In the genomic region with DNA sequence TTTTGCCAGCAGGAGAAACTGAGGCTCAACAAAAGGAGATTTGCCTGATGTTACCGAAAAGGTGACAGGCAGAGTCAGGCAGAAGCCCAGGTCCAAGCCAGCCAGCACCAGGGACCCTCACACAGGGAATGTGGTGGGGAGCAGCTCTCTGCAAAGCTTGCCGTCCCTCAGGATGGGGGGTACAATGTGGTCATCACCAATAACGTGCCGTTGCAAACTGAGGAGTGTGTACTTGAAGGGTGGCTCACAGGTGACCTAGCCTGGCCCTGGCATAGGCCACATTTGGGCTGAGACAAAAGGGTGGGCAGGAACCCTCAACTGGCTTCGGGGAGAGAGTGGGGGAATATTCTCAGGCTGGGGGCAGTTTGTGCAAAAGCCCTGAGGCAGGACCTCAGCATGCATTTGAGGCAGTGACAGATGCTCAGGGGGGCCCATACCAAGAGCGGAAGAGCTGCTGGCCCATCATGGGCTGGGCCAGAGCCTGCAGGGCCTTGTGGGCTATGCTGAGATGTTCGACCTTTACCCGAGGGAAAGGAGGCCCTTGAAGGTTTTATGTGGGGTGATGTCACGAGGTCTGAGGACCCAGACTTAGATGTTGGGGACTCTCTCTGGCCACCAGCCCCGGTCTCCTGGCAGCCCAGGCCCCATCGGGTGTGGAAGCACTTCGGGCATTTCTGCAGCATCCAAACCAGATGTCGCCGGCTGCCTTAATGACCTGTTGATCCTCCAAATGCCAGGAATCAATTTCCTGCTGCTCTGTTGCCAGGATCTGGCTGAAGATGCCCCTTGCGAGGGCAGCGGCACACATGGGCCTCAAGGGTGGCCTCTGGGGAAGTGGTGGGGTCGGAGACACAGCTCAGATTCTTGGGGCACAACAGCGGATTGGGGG, we compare ENCODE assay signal across 18 cellular contexts. TPM values are rescaled to one million over a fixed set of nuclear protein-coding genes. Genes with fewer than 3 reads are reported as not detected.
DNase-seq lines count a peak whose midpoint lies in the region; TF ChIP-seq lines count a peak whose summit lies in the region.
"Had no signal": no experiment of that assay in that cellular context is flagged by ENCODE, and none has a peak within 500 bp of the region (broad histone marks: within the 10 kb centered on the region; RNA-seq: fewer than 3 reads in every experiment).

No MANE protein-coding gene starts in this region.

- no peaks in the 10 kb centered on the region for H3K27me3 ChIP-seq in BE2C
- H3K27me3 ChIP-seq in neuronal stem cell (ENCODE audit: control insufficient read depth in 3 of 3, insufficient read depth in 3 of 3, low read depth in 1 of 3, low read length in 3 of 3) = peaks cover 0 to 6% (median 0%) of the 10 kb centered on the region in 3 experiments
- H3K27me3 ChIP-seq in ascending aorta = no peaks in the 10 kb centered on the region
- H3K27me3 ChIP-seq: pancreas, transverse colon had no signal

- peak overlapping the region; percentile 81 for H2AK5ac ChIP-seq in neuronal stem cell (ENCODE audit: low read depth, low read length)

- intact Hi-C loops in ascending aorta (cut with DNase I) = loop anchor here (10.0 kb wide), 1 partner anchor 965 kb away; no protein-coding TSS in a partner anchor

- H3K27ac ChIP-seq in neuronal stem cell (replicated peaks; ENCODE audit: low read length) (no peak overlapping the region), ascending aorta (no peak overlapping the region)
- H3K27ac ChIP-seq: KMS-11, pancreas, transverse colon, WERI-Rb-1 had no signal

- H3K79me1 ChIP-seq in neuronal stem cell (ENCODE audit: low read depth, low read length) = peaks cover 1% of the 10 kb centered on the region

- no peak overlapping the region for H2BK5ac ChIP-seq in neuronal stem cell (ENCODE audit: low read length)

- H2BK120ac ChIP-seq in neuronal stem cell (ENCODE audit: low read depth, low read length) = peak overlapping the region; percentile 77

- H3K4ac ChIP-seq in neuronal stem cell (ENCODE audit: low read length) = no peak overlapping the region

- H3K14ac ChIP-seq in neuronal stem cell (ENCODE audit: low read length) = peak overlapping the region; percentile 50

- H3K9me3 ChIP-seq in BE2C (no peaks in the 10 kb centered on the region), neuronal stem cell (replicated peaks in 1 of 2; ENCODE audit: control insufficient read depth in 2 of 2, insufficient read depth in 1 of 2, low read depth in 1 of 2, low read length in 2 of 2) (peaks cover 0 to 2% of the 10 kb centered on the region in 2 donors), ascending aorta (no peaks in the 10 kb centered on the region)
- H3K9me3 ChIP-seq: pancreas had no signal

- TF ChIP-seq CTCF in BE2C (IDR thresholded peaks at IDR 0.05; ENCODE audit: low read depth, low read length) (no peak), ascending aorta (IDR thresholded peaks at IDR 0.05) (no peak)

- H2BK12ac ChIP-seq in neuronal stem cell (ENCODE audit: low read length) = no peak overlapping the region

- no peak overlapping the region for H3K23ac ChIP-seq in neuronal stem cell (ENCODE audit: low read depth, low read length, poor library complexity)

- DNase-seq in NCI-H524 (lab: John Stamatoyannopoulos, UW) (peak; percentile 40 to 60), NCI-H524 treated with DMSO at 0.1 percent for 48 hours (lab: John Stamatoyannopoulos, UW) (no peak), BE2C (peak; percentile 3), fibroblast of gingiva (ENCODE audit: low read depth) (peak; percentile 32), neuronal stem cell (ENCODE audit: low spot score) (no peak), ascending aorta (ENCODE audit: low spot score in 2 of 2) (no peak), NCI-H1105 (lab: John Stamatoyannopoulos, UW) (no peak)
- DNase-seq in stimulated activated CD4-positive, alpha-beta T cell treated with anti-CD3 and anti-CD28 coated beads, Interleukin-15, amount 100 ng/mL, for 24 hours = no peak
- DNase-seq: central memory CD4-positive, alpha-beta T cell; naive thymus-derived CD4-positive, alpha-beta T cell; NCI-H2171; NCI-H510A treated with DMSO at 0.1 percent for 48 hours; stimulated activated CD8-positive, alpha-beta memory T cell treated with anti-CD3 and anti-CD28 coated beads, Interleukin-4, amount 100 ng/mL, for 48 hours; transverse colon; WERI-Rb-1 had no signal

- H3K4me3 ChIP-seq in BE2C (ENCODE audit: low read depth, low read length) (no peak overlapping the region), neuronal stem cell (ENCODE audit: low read length in 2 of 2) (no peak overlapping the region), ascending aorta (no peak overlapping the region)
- H3K4me3 ChIP-seq: pancreas, transverse colon had no signal

- H3K4me1 ChIP-seq in BE2C (no peaks in the 10 kb centered on the region), neuronal stem cell (ENCODE audit: control insufficient read depth in 2 of 2, insufficient read depth in 1 of 2, low read depth in 1 of 2, low read length in 2 of 2) (peaks cover 14 to 17% of the 10 kb centered on the region in 2 donors), ascending aorta (no peaks in the 10 kb centered on the region)
- H3K4me1 ChIP-seq: pancreas, transverse colon had no signal

- peak overlapping the region; percentile 30 for H3K18ac ChIP-seq in neuronal stem cell (ENCODE audit: low read length)

- H2AFZ ChIP-seq in neuronal stem cell (ENCODE audit: low read length) = no peak overlapping the region

- H2BK15ac ChIP-seq in neuronal stem cell (ENCODE audit: low read length) = peak overlapping the region; percentile 41

- H3K9ac ChIP-seq in neuronal stem cell (ENCODE audit: low read depth, low read length, poor library complexity) = peak overlapping the region; percentile 26
- H3K9ac ChIP-seq: KMS-11 had no signal

- H4K8ac ChIP-seq in neuronal stem cell (ENCODE audit: low read depth, low read length) = no peak overlapping the region

- no peak overlapping the region for H3K4me2 ChIP-seq in neuronal stem cell (ENCODE audit: insufficient read depth, low read length, poor library complexity, severe bottlenecking)
- H3K4me2 ChIP-seq: KMS-11 had no signal

- no peaks in the 10 kb centered on the region for H3K36me3 ChIP-seq in BE2C
- H3K36me3 ChIP-seq in neuronal stem cell (replicated peaks in 1 of 2; ENCODE audit: control insufficient read depth in 2 of 2, insufficient read depth in 2 of 2, low read length in 2 of 2) = no peaks in the 10 kb centered on the region
- no peaks in the 10 kb centered on the region for H3K36me3 ChIP-seq in ascending aorta
- H3K36me3 ChIP-seq: pancreas, transverse colon, WERI-Rb-1 had no signal

- WGBS in neuronal stem cell (ENCODE audit: extremely low coverage in 2 of 2, insufficient read length in 2 of 2, insufficient replicate concordance in 1 of 2), 2 donors = no CpG with 5 or more reads among the region's 18 CpGs

- H4K91ac ChIP-seq in neuronal stem cell (ENCODE audit: low read depth, low read length, poor library complexity) = no peak overlapping the region

RNA-seq across cellular contexts. Expression of a gene that starts 57.4 kb away (rescaled TPM):
- polyA plus RNA-seq in BE2C (2012; ENCODE audit: insufficient read depth, insufficient read length, low read depth) = not detected
- polyA plus RNA-seq in neuronal stem cell (2013, experiment 1 of 2) = 3.6 TPM
- 3.6 TPM for polyA plus RNA-seq in neuronal stem cell (2013, experiment 2 of 2)
- total RNA-seq in ascending aorta = 1.6 TPM
- total RNA-seq: activated T-helper 1 cell treated with anti-CD3 and anti-CD28 coated beads, Interleukin-12 subunit alpha, Interleukin-12 subunit beta, Interleukin-2, Interleukin-4 antibody, amounts not matched to agents 30 ng/mL and 10 ng/mL and 1 ng/mL, durations not matched to agents 14 hours and 24 hours and 36 hours; naive thymus-derived CD4-positive, alpha-beta T cell had no signal
- polyA plus RNA-seq: naive thymus-derived CD4-positive, alpha-beta T cell had no signal

Comparison
In these comparisons a context has a peak if more than half of its experiments do, and no peak if none do; other contexts are left out.
1. DNase-seq: peak in NCI-H524 (2 of 2), BE2C (single experiment) and fibroblast of gingiva (single experiment); none in NCI-H524 treated with DMSO at 0.1 percent for 48 hours (single experiment), neuronal stem cell (single experiment), stimulated activated CD4-positive, alpha-beta T cell treated with anti-CD3 and anti-CD28 coated beads, Interleukin-15, amount 100 ng/mL, for 24 hours (single experiment), ascending aorta (0 of 2) and NCI-H1105 (single experiment).